In genomic region chr6:163634514-163635171, GRCh38 we compare ENCODE assay signal across 13 cellular contexts.
DNase-seq lines count a peak whose midpoint lies in the region; TF ChIP-seq lines count a peak whose summit lies in the region.
"Had no signal": no experiment of that assay in that cellular context is flagged by ENCODE, and none has a peak within 500 bp of the region (broad histone marks: within the 10 kb centered on the region; RNA-seq: fewer than 3 reads in every experiment).

No MANE protein-coding gene starts in this region.

- H3F3A ChIP-seq in PC-9 (ENCODE audit: insufficient read depth, low read depth): no peaks in the 10 kb centered on the region

- no peak overlapping the region for H3K4me3 ChIP-seq in PC-9
- H3K4me3 ChIP-seq: tibial artery had no signal

- intact Hi-C loops in PC-9 (cut with micrococcal nuclease; ENCODE audit: unreplicated experiment): no loop called here

- no peak overlapping the region for H3K27ac ChIP-seq in PC-9
- H3K27ac ChIP-seq: tibial artery, VCaP had no signal

- H3K9me3 ChIP-seq in PC-9 (ENCODE audit: insufficient read depth, low read depth): no peaks in the 10 kb centered on the region

- no peak for TF ChIP-seq CTCF in PC-9 (conservative IDR thresholded peaks at IDR 0.05)

- no peaks in the 10 kb centered on the region for H3K79me2 ChIP-seq in PC-9 (ENCODE audit: low read depth)

- peak; percentile 70 for DNase-seq in DMS53 treated with DMSO at 0.1 percent for 48 hours (lab: John Stamatoyannopoulos, UW; ENCODE audit: unreplicated experiment)
- peak; percentile 99 for DNase-seq in NCI-H146 (lab: John Stamatoyannopoulos, UW)
- DNase-seq in PC-9: peak in 1 of 2 experiments; percentile 9
- DNase-seq in iPS-NIHi7 (ENCODE audit: extremely low spot score): peak; percentile 31
- no peak for DNase-seq in stimulated activated naive CD4-positive, alpha-beta T cell treated with Interleukin-2 at 50 U/mL for 16 hours (lab: John Stamatoyannopoulos, UW)
- DNase-seq in central memory CD4-positive, alpha-beta T cell: no peak
- DNase-seq in GM19240 (ENCODE audit: insufficient read length, low spot score): no peak
- no peak for DNase-seq in A172 (ENCODE audit: low spot score)
- DNase-seq: activated CD8-positive, alpha-beta memory T cell treated with anti-CD3 and anti-CD28 coated beads, Interleukin-2, amount 10 ng/mL, durations not matched to agents 7 days and 5 days; caudate nucleus; DND-41 had no signal

- CTCF ChIA-PET in PC-9 (lab: Charles Lee): no interaction called here

- no peaks in the 10 kb centered on the region for H3K9me2 ChIP-seq in PC-9 (ENCODE audit: insufficient read depth)

- peak overlapping the region; percentile 24 for H3K4me2 ChIP-seq in PC-9

- peaks cover 39% of the 10 kb centered on the region for H3K27me3 ChIP-seq in PC-9 (ENCODE audit: insufficient read depth, low read depth)

- no peaks in the 10 kb centered on the region for H3K36me3 ChIP-seq in PC-9 (ENCODE audit: low read depth)
- H3K36me3 ChIP-seq: tibial artery had no signal

- no peaks in the 10 kb centered on the region for H4K20me1 ChIP-seq in PC-9 (ENCODE audit: insufficient read depth)

- POLR2A ChIA-PET in PC-9 (lab: Charles Lee; ENCODE audit: unreplicated experiment): no interaction called here

- H3K4me1 ChIP-seq in PC-9 (replicated peaks; ENCODE audit: insufficient read depth): no peaks in the 10 kb centered on the region
- H3K4me1 ChIP-seq: tibial artery had no signal

- no TSS peak for BruUV-seq in PC-9 (replicated peaks; lab: Mats Ljungman, UMichigan)

- H2AFZ ChIP-seq in PC-9: no peak overlapping the region

Comparison
In these comparisons a context has a peak if more than half of its experiments do, and no peak if none do; other contexts are left out.
1. DNase-seq: peak in DMS53 treated with DMSO at 0.1 percent for 48 hours (single experiment), NCI-H146 (single experiment) and iPS-NIHi7 (single experiment); none in stimulated activated naive CD4-positive, alpha-beta T cell treated with Interleukin-2 at 50 U/mL for 16 hours (single experiment), central memory CD4-positive, alpha-beta T cell (single experiment), GM19240 (single experiment) and A172 (single experiment).